ENCODE assay signal across 8 cellular contexts in the genomic region with DNA sequence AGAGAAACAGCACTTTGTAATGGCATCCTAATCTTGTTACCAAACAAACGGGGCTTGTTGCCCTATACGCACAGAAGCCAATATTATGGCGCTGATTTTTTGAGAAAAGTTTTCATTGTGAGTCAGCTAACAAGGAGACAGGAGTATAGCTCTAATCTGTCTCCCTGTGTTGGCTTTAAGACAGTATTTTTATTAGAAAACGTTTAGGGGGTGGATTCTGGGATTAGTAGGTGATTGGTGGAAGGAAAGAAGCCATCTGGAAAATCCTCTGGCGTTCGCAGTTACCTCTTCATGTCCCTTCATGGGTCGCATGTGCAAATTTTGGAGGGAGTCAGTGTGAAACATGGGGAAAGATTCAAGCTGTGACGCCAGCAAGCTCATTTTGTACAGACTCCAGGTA. TPM values are rescaled to one million over a fixed set of nuclear protein-coding genes. Genes with fewer than 3 reads are reported as not detected.
DNase-seq lines count a peak whose midpoint lies in the region; ATAC-seq, FAIRE-seq and TF ChIP-seq lines count a peak whose summit lies in the region.

No MANE protein-coding gene starts in this region.

- peak; percentile 66 for FAIRE-seq in keratinocyte (lab: Jason Lieb, UNC)

- H3K36me3 ChIP-seq in keratinocyte (ENCODE audit: control insufficient read depth in 2 of 2, extremely low read depth in 1 of 2, insufficient read depth in 2 of 2, low read length in 2 of 2) (no peaks in the 10 kb centered on the region), thymus (ENCODE audit: control insufficient read depth, insufficient read depth) (no peaks in the 10 kb centered on the region)

- peaks cover 5% of the 10 kb centered on the region for H3K27me3 Mint-ChIP-seq in activated CD4-positive, alpha-beta T cell treated with anti-CD3 and anti-CD28 coated beads, Interleukin-2, amount 10 ng/mL, durations not matched to agents 24 days and 14 days

- H3K4me1 Mint-ChIP-seq in activated CD4-positive, alpha-beta T cell treated with anti-CD3 and anti-CD28 coated beads, Interleukin-2, amount 10 ng/mL, durations not matched to agents 24 days and 14 days, result peaks cover 12% of the 10 kb centered on the region

- peaks cover 17% of the 10 kb centered on the region for H3K4me1 ChIP-seq in keratinocyte (ENCODE audit: control insufficient read depth, extremely low read depth, insufficient read depth, low read length)
- H3K4me1 ChIP-seq in thymus (ENCODE audit: control insufficient read depth, insufficient read depth, low read length), result peaks cover 4% of the 10 kb centered on the region

- dilution Hi-C loops in keratinocyte (cut with MboI; ENCODE audit: extremely low pct_ligation_motif_present, low sequenced_read_pairs), result no loop called here

- peak overlapping the region; percentile 59 to 97 (median 93) for H3K4me3 ChIP-seq in keratinocyte (ENCODE audit: control insufficient read depth in 2 of 3, extremely low read depth in 1 of 3, insufficient read depth in 2 of 3, low read depth in 1 of 3, low read length in 3 of 3)
- H3K4me3 ChIP-seq in thymus (ENCODE audit: low read length), result no peak overlapping the region

- ATAC-seq in HG03432 (IDR thresholded peaks at IDR 0.05; ENCODE audit: unreplicated experiment), result no peak

- WGBS in thymus, result 87% methylated on average over 8 of the region's 8 CpGs

- H3K9ac ChIP-seq in keratinocyte (ENCODE audit: control insufficient read depth, extremely low read depth, insufficient read depth, low read length), result peak overlapping the region; percentile 96

- no peaks in the 10 kb centered on the region for H3K36me3 Mint-ChIP-seq in activated CD4-positive, alpha-beta T cell treated with anti-CD3 and anti-CD28 coated beads, Interleukin-2, amount 10 ng/mL, durations not matched to agents 24 days and 14 days (ENCODE audit: low read depth)

- intact Hi-C loops in activated CD4-positive, alpha-beta T cell treated with anti-CD3 and anti-CD28 coated beads, Interleukin-2, amount 10 ng/mL, durations not matched to agents 24 days and 14 days (cut with micrococcal nuclease), result loop anchor here (5.0 kb wide), 1 partner anchor 387 kb away; no protein-coding TSS in a partner anchor

- peak overlapping the region; percentile 92 for H2AFZ ChIP-seq in keratinocyte (ENCODE audit: control insufficient read depth, low read length)

- no peaks in the 10 kb centered on the region for H3K9me3 ChIP-seq in keratinocyte (ENCODE audit: control insufficient read depth, low read depth, low read length)
- no peaks in the 10 kb centered on the region for H3K9me3 ChIP-seq in thymus (ENCODE audit: control insufficient read depth)

- peak overlapping the region; percentile 91 for H3K27ac ChIP-seq in angular gyrus (ENCODE audit: low read depth, low read length)
- peak overlapping the region; percentile 96 for H3K27ac ChIP-seq in keratinocyte (ENCODE audit: control insufficient read depth, insufficient read depth, low read length)
- peak overlapping the region; percentile 36 for H3K27ac ChIP-seq in thymus (ENCODE audit: low read depth)

- H3K27me3 ChIP-seq in keratinocyte (ENCODE audit: control insufficient read depth, extremely low read depth, insufficient read depth, low read length) (no peaks in the 10 kb centered on the region), thymus (ENCODE audit: control insufficient read depth, insufficient read depth) (no peaks in the 10 kb centered on the region)

- peak overlapping the region; percentile 84 for H3K4me3 Mint-ChIP-seq in activated CD4-positive, alpha-beta T cell treated with anti-CD3 and anti-CD28 coated beads, Interleukin-2, amount 10 ng/mL, durations not matched to agents 24 days and 14 days

- no peak for TF ChIP-seq CTCF in keratinocyte (optimal IDR thresholded peaks at IDR 0.05 in 1 of 3, IDR thresholded peaks at IDR 0.05 in 1 of 3, conservative IDR thresholded peaks at IDR 0.05 in 1 of 3; ENCODE audit: extremely low read depth in 1 of 3, insufficient read depth in 2 of 3, low read length in 3 of 3)

- peaks cover 13% of the 10 kb centered on the region for H3K79me2 ChIP-seq in keratinocyte (ENCODE audit: control insufficient read depth, insufficient read depth, low read length)

- DNase-seq in activated CD4-positive, alpha-beta T cell treated with anti-CD3 and anti-CD28 coated beads, Interleukin-2, amount 10 ng/mL, durations not matched to agents 24 days and 14 days, result no peak
- no peak for DNase-seq in activated CD4-positive, alpha-beta T cell treated with anti-CD3 and anti-CD28 coated beads for 48 hours
- DNase-seq in keratinocyte (ENCODE audit: low read depth, low spot score), result no peak
- no peak for DNase-seq in iPS-NIHi11 (ENCODE audit: low spot score)
- DNase-seq in NCI-H2081 treated with DMSO at 0.1 percent for 48 hours (lab: John Stamatoyannopoulos, UW), result no peak

- H3K9me3 Mint-ChIP-seq in activated CD4-positive, alpha-beta T cell treated with anti-CD3 and anti-CD28 coated beads, Interleukin-2, amount 10 ng/mL, durations not matched to agents 24 days and 14 days, result no peaks in the 10 kb centered on the region

- H4K20me1 ChIP-seq in keratinocyte (ENCODE audit: control insufficient read depth, extremely low read depth, insufficient read depth, low read length), result no peaks in the 10 kb centered on the region

- no peak overlapping the region for H3K27ac Mint-ChIP-seq in activated CD4-positive, alpha-beta T cell treated with anti-CD3 and anti-CD28 coated beads, Interleukin-2, amount 10 ng/mL, durations not matched to agents 24 days and 14 days

- H3K9me1 ChIP-seq in keratinocyte (ENCODE audit: control insufficient read depth, extremely low read depth, insufficient read depth, low read length), result no peaks in the 10 kb centered on the region

- H3K4me2 ChIP-seq in keratinocyte (ENCODE audit: control insufficient read depth, extremely low read depth, insufficient read depth, low read depth, low read length), result peak overlapping the region; percentile 68

RNA-seq across cellular contexts. Expression of gene TMEM237, which starts 0.7 kb away (rescaled TPM):
- total RNA-seq in activated CD4-positive, alpha-beta T cell treated with anti-CD3 and anti-CD28 coated beads, Interleukin-2, amount 10 ng/mL, durations not matched to agents 24 days and 14 days, result 18.1 and 18.8 TPM in 2 replicates
- polyA plus RNA-seq in keratinocyte, result 43.1 to 49.6 TPM (median 43.5 TPM) in 3 replicates
- polyA plus RNA-seq in keratinocyte (2011; ENCODE audit: low read depth), result 45.4 TPM
- 33.6 and 51.3 TPM in 2 replicates for polyA plus RNA-seq in keratinocyte (2011; cell fraction: cytosol; rRNA removed)
- polyA plus RNA-seq in keratinocyte (2011; cell fraction: nucleus; rRNA removed), result 42.2 and 47.6 TPM in 2 replicates
- 18.5 and 30.6 TPM in 2 replicates for polyA plus RNA-seq in keratinocyte (2012; ENCODE audit: low replicate concordance)
- polyA minus RNA-seq in keratinocyte, result 10.8 to 43.7 TPM (median 28.8 TPM) in 3 replicates
- polyA minus RNA-seq in keratinocyte (2011; cell fraction: cytosol; rRNA and poly(A)+ RNA removed), result 19.4 TPM
- 9.8 and 27.7 TPM in 2 replicates for polyA minus RNA-seq in keratinocyte (2011; cell fraction: nucleus; rRNA and poly(A)+ RNA removed)
- polyA plus RNA-seq in thymus, result 21.1 TPM

RNA-seq across cellular contexts. Expression of gene MPP4, which starts 54.4 kb away (rescaled TPM):
- total RNA-seq in activated CD4-positive, alpha-beta T cell treated with anti-CD3 and anti-CD28 coated beads, Interleukin-2, amount 10 ng/mL, durations not matched to agents 24 days and 14 days, result not detected in 2 replicates
- polyA plus RNA-seq in keratinocyte (0.27 to 0.63 TPM (median 0.42 TPM) in 3 replicates), thymus (0.16 TPM)
- polyA plus RNA-seq in keratinocyte (2011; ENCODE audit: low read depth), result not detected
- polyA plus RNA-seq in keratinocyte (2011; cell fraction: cytosol; rRNA removed), result 0.13 TPM in 2 replicates
- polyA plus RNA-seq in keratinocyte (2011; cell fraction: nucleus; rRNA removed), result 1.1 and 1.3 TPM in 2 replicates
- polyA plus RNA-seq in keratinocyte (2012; ENCODE audit: low replicate concordance), result 0.11 and 0.26 TPM in 2 replicates
- polyA minus RNA-seq in keratinocyte, result 0.49 to 0.86 TPM (median 0.59 TPM) in 3 replicates
- not detected for polyA minus RNA-seq in keratinocyte (2011; cell fraction: cytosol; rRNA and poly(A)+ RNA removed)
- polyA minus RNA-seq in keratinocyte (2011; cell fraction: nucleus; rRNA and poly(A)+ RNA removed), result 1.1 and 2.9 TPM in 2 replicates

Comparison
In these comparisons a context has a peak if more than half of its experiments do, and no peak if none do; other contexts are left out.
1. H3K27ac ChIP-seq: peak in every context shown above with its lines; median percentile 96 in keratinocyte; 91 in angular gyrus; 36 in thymus.